29 cellular contexts compared by ENCODE assay signal in the genomic region with DNA sequence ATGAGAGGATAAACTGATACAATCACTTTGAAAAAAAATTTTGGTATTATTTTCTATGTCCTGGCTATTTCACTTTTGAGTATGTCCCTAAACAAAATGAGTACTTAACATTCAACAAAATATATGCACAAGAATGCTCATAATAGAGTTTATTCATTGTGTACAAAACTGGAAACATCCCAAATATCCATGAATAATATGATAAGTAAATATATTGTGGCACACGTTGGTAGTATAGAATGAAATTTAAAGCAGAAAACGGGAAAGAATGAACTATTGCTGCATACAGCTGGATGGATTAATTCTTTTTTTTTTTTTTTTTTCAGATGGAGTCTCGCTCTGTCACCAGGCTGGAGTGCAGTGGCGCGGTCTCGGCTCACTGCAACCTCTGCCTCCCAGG.
DNase-seq lines count a peak whose midpoint lies in the region; ATAC-seq, FAIRE-seq and TF ChIP-seq lines count a peak whose summit lies in the region.
"Had no signal": no experiment of that assay in that cellular context is flagged by ENCODE, and none has a peak within 500 bp of the region (broad histone marks: within the 10 kb centered on the region; RNA-seq: fewer than 3 reads in every experiment).

No MANE protein-coding gene starts in this region.

- no TSS peak for BruUV-seq in PC-3 (replicated peaks; lab: Mats Ljungman, UMichigan)

- H3K18ac ChIP-seq in trophoblast cell (ENCODE audit: low read length) = no peak overlapping the region

- peaks cover 53% of the 10 kb centered on the region for H3K4me1 Mint-ChIP-seq in mesothelial cell of epicardium
- H3K4me1 Mint-ChIP-seq: CD4-positive, alpha-beta memory T cell; CD4-positive, CD25-positive, alpha-beta regulatory T cell; CD8-positive, alpha-beta memory T cell had no signal

- no peak overlapping the region for H2BK120ac ChIP-seq in trophoblast cell (ENCODE audit: insufficient read depth, low read length, poor library complexity)

- no peaks in the 10 kb centered on the region for H3K27me3 Mint-ChIP-seq in mesothelial cell of epicardium (ENCODE audit: low read depth)
- H3K27me3 Mint-ChIP-seq: CD4-positive, CD25-positive, alpha-beta regulatory T cell; CD8-positive, alpha-beta memory T cell had no signal

- WGBS in trophoblast cell (ENCODE audit: extremely low coverage, insufficient coverage, insufficient read length) = no CpG with 5 or more reads among the region's 6 CpGs

- H3K4me3 ChIP-seq in PC-3 (ENCODE audit: low read length) = peak overlapping the region; percentile 28; the same call in 1 of the 2 replicates
- H3K4me3 ChIP-seq in trophoblast cell (ENCODE audit: low read depth, low read length) = no peak overlapping the region
- H3K4me3 ChIP-seq: BLaER1, GM12878 had no signal

- H3K4me1 ChIP-seq in PC-3 (ENCODE audit: insufficient read depth, low read length) (peaks cover 20% of the 10 kb centered on the region), trophoblast cell (ENCODE audit: control insufficient read depth in 1 of 2, insufficient read depth in 2 of 2, low read length in 2 of 2) (no peaks in the 10 kb centered on the region)
- H3K4me1 ChIP-seq: BLaER1 had no signal

- POLR2A ChIA-PET in PC-3 (lab: Charles Lee; ENCODE audit: unreplicated experiment) = no interaction called here

- H2AFZ ChIP-seq in PC-3 (ENCODE audit: low read length) (peak overlapping the region; percentile 32), trophoblast cell (ENCODE audit: insufficient read depth, low read length, poor library complexity) (no peak overlapping the region)

- H2AK5ac ChIP-seq in trophoblast cell (ENCODE audit: low read length) = no peak overlapping the region

- H3K79me1 ChIP-seq in trophoblast cell (ENCODE audit: low read length) = peaks cover 5% of the 10 kb centered on the region

- peak overlapping the region; percentile 58 for H3K4me2 ChIP-seq in PC-3 (ENCODE audit: low read length)
- no peak overlapping the region for H3K4me2 ChIP-seq in trophoblast cell (ENCODE audit: low read length)
- H3K4me2 ChIP-seq: BLaER1 had no signal

- H3K9me2 ChIP-seq in PC-3 (replicated peaks; ENCODE audit: low read length) = no peaks in the 10 kb centered on the region

- peak; percentile 35 for FAIRE-seq in endometrium (lab: Jason Lieb, UNC)
- FAIRE-seq: A204.1, GM12878, GM12892, GM18507 had no signal

- H4K20me1 ChIP-seq in PC-3 (ENCODE audit: low read length) = no peaks in the 10 kb centered on the region
- H4K20me1 ChIP-seq: BLaER1 had no signal

- no peak overlapping the region for H4K8ac ChIP-seq in trophoblast cell (ENCODE audit: low read depth, low read length)

- H3K9ac ChIP-seq in PC-3 (ENCODE audit: low read length) (no peak overlapping the region; the same call in 1 of the 2 replicates), trophoblast cell (ENCODE audit: low read length) (no peak overlapping the region)
- H3K9ac ChIP-seq: BLaER1 had no signal

- CTCF ChIA-PET in PC-3 (lab: Charles Lee) = no interaction called here

- no peak for TF ChIP-seq CTCF in PC-3 (conservative IDR thresholded peaks at IDR 0.05; ENCODE audit: low read depth, low read length)
- TF ChIP-seq CTCF in mesothelial cell of epicardium (IDR thresholded peaks at IDR 0.05; ENCODE audit: unreplicated experiment) = no peak

- H3K4me3 Mint-ChIP-seq in mesothelial cell of epicardium = no peak overlapping the region
- H3K4me3 Mint-ChIP-seq: CD14-positive monocyte; CD4-positive, alpha-beta memory T cell; CD4-positive, CD25-positive, alpha-beta regulatory T cell; CD8-positive, alpha-beta memory T cell had no signal

- H3K36me3 ChIP-seq in PC-3 (ENCODE audit: low read depth, low read length) (no peaks in the 10 kb centered on the region), trophoblast cell (ENCODE audit: control insufficient read depth in 1 of 2, insufficient read depth in 2 of 2, low read length in 2 of 2) (no peaks in the 10 kb centered on the region)
- H3K36me3 ChIP-seq: BLaER1 had no signal

- H3K23ac ChIP-seq in trophoblast cell (ENCODE audit: low read length) = no peak overlapping the region

- ATAC-seq in PC-3 = peak; percentile 82
- no peak for ATAC-seq in HG02870 (IDR thresholded peaks at IDR 0.05; ENCODE audit: unreplicated experiment)
- ATAC-seq in HG03039 (IDR thresholded peaks at IDR 0.05; ENCODE audit: unreplicated experiment) = no peak
- ATAC-seq: GM12878 had no signal

- no peak overlapping the region for H2BK5ac ChIP-seq in trophoblast cell (ENCODE audit: low read depth, low read length, poor library complexity)

- H3K27ac Mint-ChIP-seq in mesothelial cell of epicardium = peak overlapping the region; percentile 21
- H3K27ac Mint-ChIP-seq: CD14-positive monocyte; CD4-positive, alpha-beta memory T cell; CD4-positive, CD25-positive, alpha-beta regulatory T cell; CD8-positive, alpha-beta memory T cell had no signal

- peak; percentile 68 for DNase-seq in PC-3
- DNase-seq in mesothelial cell of epicardium (ENCODE audit: low spot score in 2 of 2, unreplicated experiment in 2 of 2) = no peak
- no peak for DNase-seq in trophoblast cell
- DNase-seq in posterior vena cava (ENCODE audit: low spot score) = no peak
- DNase-seq in activated CD4-positive, alpha-beta T cell treated with anti-CD3 and anti-CD28 coated beads, Interleukin-2, amount 50 U/mL, for 1 hour = no peak
- DNase-seq: 8988T; ACHN; BE2C; C1 segment of cervical spinal cord; CD4-positive, alpha-beta memory T cell; CD4-positive, CD25-positive, alpha-beta regulatory T cell; CD8-positive, alpha-beta memory T cell; COR-L47; DMS 273 treated with DMSO at 0.1 percent for 48 hours; DMS153; DMS53; DMS79; DND-41; EL; GDM1 had no signal

- H3K27me3 ChIP-seq in PC-3 (ENCODE audit: low read length) (no peaks in the 10 kb centered on the region), trophoblast cell (ENCODE audit: insufficient read depth, low read length) (no peaks in the 10 kb centered on the region)
- H3K27me3 ChIP-seq: BE2C, BLaER1 had no signal

- peaks cover 6% of the 10 kb centered on the region for H3K9me3 Mint-ChIP-seq in mesothelial cell of epicardium

- peaks cover 8% of the 10 kb centered on the region for H3K36me3 Mint-ChIP-seq in mesothelial cell of epicardium
- H3K36me3 Mint-ChIP-seq: CD14-positive monocyte; CD4-positive, alpha-beta memory T cell; CD4-positive, CD25-positive, alpha-beta regulatory T cell; CD8-positive, alpha-beta memory T cell had no signal

- no peak overlapping the region for H3K4ac ChIP-seq in trophoblast cell (ENCODE audit: low read depth, low read length)

- peak overlapping the region; percentile 14 for H4K91ac ChIP-seq in trophoblast cell (ENCODE audit: low read depth, low read length)

- H4K12ac ChIP-seq in trophoblast cell (ENCODE audit: low read depth, low read length) = no peak overlapping the region

- H3K79me2 ChIP-seq in PC-3 (ENCODE audit: low read length) (no peaks in the 10 kb centered on the region), trophoblast cell (ENCODE audit: control insufficient read depth, insufficient read depth, low read length, poor library complexity) (no peaks in the 10 kb centered on the region)

- H3K14ac ChIP-seq in trophoblast cell (ENCODE audit: low read length) = no peak overlapping the region

- H3K9me3 ChIP-seq in PC-3 (ENCODE audit: low read length) (no peaks in the 10 kb centered on the region), trophoblast cell (ENCODE audit: insufficient read depth, low read depth, low read length) (no peaks in the 10 kb centered on the region)
- H3K9me3 ChIP-seq: BLaER1 had no signal

- H3F3A ChIP-seq in PC-3 (ENCODE audit: low read length, unreplicated experiment) = no peaks in the 10 kb centered on the region

- intact Hi-C loops in PC-3 (cut with micrococcal nuclease) = loop anchor here (5.0 kb wide), 1 partner anchor 65 kb away; no protein-coding TSS in a partner anchor
- intact Hi-C loops in posterior vena cava (cut with DNase I) = no loop called here

- H3K27ac ChIP-seq in PC-3 (ENCODE audit: low read length) = peak overlapping the region; percentile 16; the same call in 1 of the 2 replicates
- H3K27ac ChIP-seq in trophoblast cell (ENCODE audit: low read depth, low read length) = no peak overlapping the region
- H3K27ac ChIP-seq: BLaER1 had no signal

- no peak overlapping the region for H2BK12ac ChIP-seq in trophoblast cell (ENCODE audit: low read length)
